In the genomic region with DNA sequence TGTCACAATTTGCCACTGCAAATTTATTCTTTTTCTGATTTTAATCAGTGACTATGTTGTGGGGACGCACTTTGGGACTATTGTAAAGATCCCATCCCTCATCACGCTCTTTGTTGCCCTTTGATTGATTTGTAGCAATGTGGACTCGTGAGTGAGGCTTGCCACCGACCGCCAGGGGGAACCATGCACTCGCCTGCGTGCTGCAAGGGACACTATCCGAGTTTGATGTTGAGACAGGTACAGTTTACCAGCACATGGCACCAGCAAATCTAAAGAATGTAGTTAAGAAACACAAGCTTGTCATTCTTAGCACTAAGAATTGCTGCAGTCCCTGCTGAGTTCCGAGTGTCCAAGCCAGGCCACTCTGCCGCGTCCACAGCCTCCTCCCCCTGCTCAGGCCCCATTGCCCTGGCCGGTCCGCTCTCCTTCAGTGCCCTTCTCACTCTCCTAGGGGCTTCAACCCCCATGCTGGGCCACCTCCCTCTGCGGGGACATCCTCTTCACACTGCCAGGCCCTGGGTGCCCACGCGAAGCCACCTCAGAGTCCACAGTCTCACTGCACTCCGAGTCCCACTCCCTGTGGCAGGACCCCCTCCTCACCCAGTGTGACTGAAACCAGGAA, we compare ENCODE assay signal across 9 cellular contexts. TPM values are rescaled to one million over a fixed set of nuclear protein-coding genes. Genes with fewer than 3 reads are reported as not detected.
DNase-seq lines count a peak whose midpoint lies in the region; ATAC-seq and TF ChIP-seq lines count a peak whose summit lies in the region.
"Had no signal": no experiment of that assay in that cellular context is flagged by ENCODE, and none has a peak within 500 bp of the region (broad histone marks: within the 10 kb centered on the region; RNA-seq: fewer than 3 reads in every experiment).

No MANE protein-coding gene starts in this region.

- BruUV-seq in Panc1 (replicated peaks; lab: Mats Ljungman, UMichigan) = no TSS peak

- H3K27ac ChIP-seq in BLaER1 = no peak overlapping the region
- no peak overlapping the region for H3K27ac ChIP-seq in Panc1 (ENCODE audit: low read length)

- peak; percentile 27 for DNase-seq in GM19240 (ENCODE audit: insufficient read length, low spot score)
- DNase-seq in Panc1 (ENCODE audit: low read depth, low spot score) = peak; percentile 39
- peak in 3 of 4 experiments; percentile 19 to 43 (median 41) for DNase-seq in activated naive CD4-positive, alpha-beta T cell (lab: John Stamatoyannopoulos, UW)
- DNase-seq in glomerular visceral epithelial cell (ENCODE audit: extremely low spot score) = peak; percentile 53
- peak; percentile 88 for DNase-seq in posterior vena cava (ENCODE audit: low spot score)
- DNase-seq in COR-L47 (lab: John Stamatoyannopoulos, UW) = no peak

- no peaks in the 10 kb centered on the region for H3K36me3 ChIP-seq in BLaER1
- H3K36me3 ChIP-seq in Panc1 (ENCODE audit: control insufficient read depth, insufficient read depth, low read length) = no peaks in the 10 kb centered on the region

- intact Hi-C loops in Panc1 (cut with micrococcal nuclease; ENCODE audit: unreplicated experiment) (loop anchor here (1.0 to 5.0 kb wide), 2 partner anchors 46 to 370 kb away; no protein-coding TSS in a partner anchor), posterior vena cava (cut with DNase I) (loop anchor here in 1 of 2 donors (5.0 kb wide), 1 partner anchor 1110 kb away; no protein-coding TSS in a partner anchor)

- in situ Hi-C loops in Panc1 (cut with HindIII; ENCODE audit: low pct_unique_long_range_greater_than_20kb, low sequenced_read_pairs) = no loop called here

- peak; percentile 80 for ATAC-seq in HG03520 (IDR thresholded peaks at IDR 0.05; ENCODE audit: unreplicated experiment)
- peak; percentile 96 for ATAC-seq in Panc1

- H3K9me3 ChIP-seq in BLaER1 (no peaks in the 10 kb centered on the region), Panc1 (ENCODE audit: control insufficient read depth, insufficient read depth, low read depth, low read length) (no peaks in the 10 kb centered on the region)

- H3K4me3 ChIP-seq in BLaER1 (no peak overlapping the region), Panc1 (ENCODE audit: low read depth in 2 of 2, low read length in 2 of 2) (no peak overlapping the region)

- CTCF ChIA-PET in Panc1 (lab: Charles Lee) = no interaction called here

- peak; percentile 98 for TF ChIP-seq CTCF in Panc1 (IDR thresholded peaks at IDR 0.05)

- no peak overlapping the region for H3K9ac ChIP-seq in BLaER1

- H3K27me3 ChIP-seq in BLaER1 (no peaks in the 10 kb centered on the region), Panc1 (ENCODE audit: control insufficient read depth, insufficient read depth, low read length) (peaks cover 22% of the 10 kb centered on the region)

- H3K4me1 ChIP-seq in BLaER1 = peaks cover 9% of the 10 kb centered on the region; the same call in 1 of the 2 replicates
- no peaks in the 10 kb centered on the region for H3K4me1 ChIP-seq in Panc1 (ENCODE audit: control insufficient read depth, insufficient read depth, low read length)

- H4K20me1 ChIP-seq in BLaER1 = no peaks in the 10 kb centered on the region

- peak overlapping the region; percentile 27; the same call in 1 of the 2 replicates for H3K4me2 ChIP-seq in BLaER1

- POLR2A ChIA-PET in Panc1 (lab: Charles Lee) = no interaction called here

RNA-seq across cellular contexts. Expression of gene SFTPA2, which starts 2.0 kb away (rescaled TPM):
- total RNA-seq in Panc1 (2021; ENCODE audit: unreplicated experiment) = 2.8 TPM
- not detected for polyA plus RNA-seq in Panc1 (2012; ENCODE audit: insufficient read length)
- total RNA-seq in posterior vena cava = 1 to 10 TPM in 1 of 2 donors, under 1 TPM in 1; 0.19 to 2.6 TPM
- total RNA-seq: T-helper 1 cell treated with Interleukin-12 subunit alpha and Interleukin-12 subunit beta and Interleukin-4 antibody, amounts not matched to agents 30 ng/mL and 1 ng/mL, for 36 hours had no signal

RNA-seq across cellular contexts. Expression of gene SFTPA1, which starts 48.5 kb away (rescaled TPM):
- total RNA-seq in Panc1 (2021; ENCODE audit: unreplicated experiment) = 3.8 TPM
- polyA plus RNA-seq in Panc1 (2012; ENCODE audit: insufficient read length) = not detected
- under 1 TPM in 1 of 2 donors, not detected in 1; 0.83 TPM for total RNA-seq in posterior vena cava
- total RNA-seq: T-helper 1 cell treated with Interleukin-12 subunit alpha and Interleukin-12 subunit beta and Interleukin-4 antibody, amounts not matched to agents 30 ng/mL and 1 ng/mL, for 36 hours had no signal

RNA-seq across cellular contexts. Expression of gene EIF5AL1, which starts 49.9 kb away (rescaled TPM):
- 1.6 TPM for total RNA-seq in Panc1 (2021; ENCODE audit: unreplicated experiment)
- polyA plus RNA-seq in Panc1 (2012; ENCODE audit: insufficient read length) = 5.1 TPM
- total RNA-seq in posterior vena cava = under 1 TPM; 0.19 to 0.37 TPM
